Comparison of ENCODE assay signal across 8 cellular contexts in the genomic region with DNA sequence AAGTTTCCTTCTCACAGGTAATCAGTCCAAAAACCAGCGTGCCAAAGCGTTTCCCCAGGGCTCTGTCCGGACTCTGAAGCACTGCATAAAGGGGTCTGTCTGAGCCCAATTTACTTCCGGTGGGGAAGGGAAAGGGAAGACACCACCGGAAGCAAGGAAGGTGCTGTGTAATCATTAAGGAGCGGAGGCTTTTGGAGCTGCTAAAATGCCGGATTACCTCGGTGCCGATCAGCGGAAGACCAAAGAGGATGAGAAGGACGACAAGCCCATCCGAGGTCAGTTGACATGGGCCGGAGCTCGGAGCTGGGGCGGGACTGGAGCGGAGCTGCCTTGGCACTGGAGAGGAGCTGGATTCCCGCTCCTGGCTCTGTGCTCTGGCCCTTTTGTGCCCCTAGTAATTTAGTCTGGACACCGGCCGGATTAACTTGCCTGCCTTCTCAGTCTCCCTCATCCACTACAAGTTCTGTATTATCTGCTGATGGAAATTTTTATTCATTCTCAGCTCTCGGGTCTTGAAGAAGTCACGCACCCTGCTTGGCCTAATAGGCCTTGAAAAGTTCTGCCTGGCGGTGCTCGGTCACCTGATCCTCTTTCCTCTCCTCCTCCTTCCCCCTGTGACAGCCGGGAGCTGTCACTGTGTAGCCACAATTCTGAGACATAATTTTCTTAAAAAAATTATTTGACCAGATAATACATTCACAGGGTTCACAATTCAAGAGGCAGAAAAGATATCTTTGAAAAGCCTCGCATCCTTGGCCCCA. TPM values are rescaled to one million over a fixed set of nuclear protein-coding genes. Genes with fewer than 3 reads are reported as not detected.
DNase-seq lines count a peak whose midpoint lies in the region; ATAC-seq lines count a peak whose summit lies in the region.

A gene (plus strand): TSS at position 137 of the 761 bp plus-strand sequence. CDS start 69 bp downstream, at position 206.

- DNase-seq in COLO668 (lab: John Stamatoyannopoulos, UW; ENCODE audit: unreplicated experiment) (peak; percentile 86), HT-29 (ENCODE audit: low spot score) (peak; percentile 96), lung microvascular endothelial cell (ENCODE audit: low read depth in 2 of 2) (peak; percentile 88 to 91)
- peak; percentile 71 for DNase-seq in NK-92 treated with Interleukin-12 subunit alpha and Interleukin-12 subunit beta, amount 100 ng/mL, for 24 hours (lab: John Stamatoyannopoulos, UW)
- DNase-seq in activated CD8-positive, alpha-beta memory T cell treated with anti-CD3 and anti-CD28 coated beads for 24 hours, result peak; percentile 90
- peak; percentile 76 for DNase-seq in effector CD8-positive, alpha-beta T cell (lab: John Stamatoyannopoulos, UW)
- DNase-seq in stimulated activated CD4-positive, alpha-beta T cell treated with anti-CD3 and anti-CD28 coated beads, TNF-alpha, amount 100 ng/mL, for 4 hours (ENCODE audit: low read depth in 3 of 3), result peak; percentile 48 to 66 (median 64)

- ATAC-seq in GM21360 (IDR thresholded peaks at IDR 0.05; ENCODE audit: unreplicated experiment), result peak; percentile 60

RNA-seq across cellular contexts. Expression of the gene that starts here (rescaled TPM):
- total RNA-seq in HT-29 (2014; rRNA removed; shearing (Covaris generic)), result 119 and 171 TPM in 2 replicates
- total RNA-seq in lung microvascular endothelial cell, result 99.0 and 122 TPM in 2 replicates

Comparison
In these comparisons a context has a peak if more than half of its experiments do, and no peak if none do; other contexts are left out.
1. Peak in every context shown above with its lines: DNase-seq and ATAC-seq.